In the genomic region with DNA sequence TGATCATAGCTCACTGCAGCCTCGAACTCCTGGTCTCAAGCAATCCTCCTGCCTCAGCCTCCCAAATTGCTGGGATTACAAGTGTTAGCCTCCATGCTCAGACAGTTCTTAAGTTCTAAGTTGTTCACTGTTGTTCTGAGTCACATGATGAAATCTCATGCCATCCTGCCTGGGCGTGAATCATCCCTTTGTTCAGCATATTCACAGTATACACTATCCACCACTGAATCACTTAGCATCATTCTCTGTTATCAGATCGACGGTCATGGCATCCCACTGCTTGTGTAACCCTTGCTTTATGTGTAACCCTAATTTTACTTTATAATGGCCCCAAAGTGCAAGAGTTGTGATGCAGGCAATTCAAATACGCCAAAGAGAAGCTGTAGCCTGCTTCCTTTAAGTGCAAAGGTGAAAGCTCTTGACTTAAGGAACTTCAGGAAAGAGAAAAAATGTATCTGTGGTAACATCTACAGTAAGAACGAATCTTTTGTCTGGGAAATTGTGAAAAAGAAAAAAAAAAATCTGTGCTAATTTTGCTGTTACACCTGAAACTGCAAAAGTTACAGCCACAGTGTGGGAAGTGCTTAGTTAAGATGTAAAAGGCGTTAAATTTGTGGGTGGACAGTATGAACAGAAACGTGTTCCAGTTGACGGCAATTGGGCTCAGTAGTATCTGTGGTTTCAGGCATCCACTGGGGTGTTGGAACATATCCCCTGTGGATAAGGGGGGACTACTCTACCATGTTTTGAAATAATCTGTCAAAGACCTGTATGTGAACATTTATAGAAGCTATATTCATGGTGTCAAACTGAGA, we compare ENCODE assay signal across 11 cellular contexts.
DNase-seq lines count a peak whose midpoint lies in the region; ATAC-seq, FAIRE-seq and TF ChIP-seq lines count a peak whose summit lies in the region.
"Had no signal": no experiment of that assay in that cellular context is flagged by ENCODE, and none has a peak within 500 bp of the region (broad histone marks: within the 10 kb centered on the region; RNA-seq: fewer than 3 reads in every experiment).

No MANE protein-coding gene starts in this region.

- no peak overlapping the region for H3K4me3 Mint-ChIP-seq in activated CD4-positive, alpha-beta memory T cell treated with anti-CD3 and anti-CD28 coated beads for 36 hours
- no peak overlapping the region for H3K4me3 Mint-ChIP-seq in activated CD4-positive, alpha-beta memory T cell treated with anti-CD3 and anti-CD28 coated beads, Interleukin-2, amount 10 ng/mL, durations not matched to agents 7 days and 5 days
- H3K4me3 Mint-ChIP-seq in neural progenitor cell = no peak overlapping the region
- H3K4me3 Mint-ChIP-seq in WTC11 = no peak overlapping the region

- peaks cover 9% of the 10 kb centered on the region for H3K4me1 Mint-ChIP-seq in activated CD4-positive, alpha-beta memory T cell treated with anti-CD3 and anti-CD28 coated beads for 36 hours (ENCODE audit: low read depth)
- H3K4me1 Mint-ChIP-seq in activated CD4-positive, alpha-beta memory T cell treated with anti-CD3 and anti-CD28 coated beads, Interleukin-2, amount 10 ng/mL, durations not matched to agents 7 days and 5 days = peaks cover 8% of the 10 kb centered on the region
- H3K4me1 Mint-ChIP-seq in neural progenitor cell (peaks cover 10% of the 10 kb centered on the region), WTC11 (no peaks in the 10 kb centered on the region)

- CTCF ChIA-PET in activated CD4-positive, alpha-beta memory T cell treated with anti-CD3 and anti-CD28 coated beads for 36 hours (lab: Charles Lee) = interaction anchor here (1.4 kb wide), 1 partner anchor 221 kb away, joined by 4 read pairs; no protein-coding TSS in a partner anchor
- CTCF ChIA-PET in activated CD4-positive, alpha-beta memory T cell treated with anti-CD3 and anti-CD28 coated beads, Interleukin-2, amount 10 ng/mL, durations not matched to agents 7 days and 5 days (lab: Charles Lee) = interaction anchor here (1.2 kb wide), 1 partner anchor 52 kb away, joined by 4 read pairs; no protein-coding TSS in a partner anchor
- CTCF ChIA-PET in WTC11 (lab: Charles Lee) = interaction anchor here (1.5 kb wide), 2 partner anchors 20 to 166 kb away, joined by 4 to 6 read pairs; no protein-coding TSS in a partner anchor

- no peak overlapping the region for H3K4me2 ChIP-seq in neural progenitor cell
- H3K4me2 ChIP-seq: hepatocyte had no signal

- H3K9ac ChIP-seq in neural progenitor cell = no peak overlapping the region

- no peak for TF ChIP-seq POLR2A in NB4 (IDR thresholded peaks at IDR 0.05; ENCODE audit: extremely low read depth, insufficient read length)

- no peak overlapping the region for H2AFZ ChIP-seq in neural progenitor cell (replicated peaks)
- H2AFZ ChIP-seq: hepatocyte had no signal

- H3K4me3 ChIP-seq in NB4 (ENCODE audit: low read depth, low read length) = no peak overlapping the region
- H3K4me3 ChIP-seq in bronchial epithelial cell (ENCODE audit: low read depth, low read length) = no peak overlapping the region
- H3K4me3 ChIP-seq in neural progenitor cell = no peak overlapping the region
- H3K4me3 ChIP-seq: hepatocyte had no signal

- intact Hi-C loops in activated CD4-positive, alpha-beta memory T cell treated with anti-CD3 and anti-CD28 coated beads for 36 hours (cut with micrococcal nuclease) = no loop called here

- H4K20me1 ChIP-seq in neural progenitor cell (ENCODE audit: low read depth) = no peaks in the 10 kb centered on the region

- no peaks in the 10 kb centered on the region for H3K9me3 Mint-ChIP-seq in activated CD4-positive, alpha-beta memory T cell treated with anti-CD3 and anti-CD28 coated beads for 36 hours
- no peaks in the 10 kb centered on the region for H3K9me3 Mint-ChIP-seq in activated CD4-positive, alpha-beta memory T cell treated with anti-CD3 and anti-CD28 coated beads, Interleukin-2, amount 10 ng/mL, durations not matched to agents 7 days and 5 days
- no peaks in the 10 kb centered on the region for H3K9me3 Mint-ChIP-seq in neural progenitor cell
- no peaks in the 10 kb centered on the region for H3K9me3 Mint-ChIP-seq in WTC11

- no peak for ATAC-seq in WTC11

- H3K27ac Mint-ChIP-seq in activated CD4-positive, alpha-beta memory T cell treated with anti-CD3 and anti-CD28 coated beads for 36 hours = peak overlapping the region; percentile 30
- no peak overlapping the region for H3K27ac Mint-ChIP-seq in activated CD4-positive, alpha-beta memory T cell treated with anti-CD3 and anti-CD28 coated beads, Interleukin-2, amount 10 ng/mL, durations not matched to agents 7 days and 5 days
- H3K27ac Mint-ChIP-seq in neural progenitor cell (peak overlapping the region; percentile 74), WTC11 (no peak overlapping the region; the same call in 1 of the 2 replicates)

- TF ChIP-seq CTCF in NB4 (IDR thresholded peaks at IDR 0.05; ENCODE audit: low read depth, low read length) = no peak
- TF ChIP-seq CTCF in bronchial epithelial cell (IDR thresholded peaks at IDR 0.05; ENCODE audit: insufficient read depth, low read length, severe bottlenecking) = no peak
- TF ChIP-seq CTCF in neural progenitor cell (IDR thresholded peaks at IDR 0.05) = no peak
- TF ChIP-seq CTCF in WTC11 (IDR thresholded peaks at IDR 0.05) = no peak

- POLR2A ChIA-PET in activated CD4-positive, alpha-beta memory T cell treated with anti-CD3 and anti-CD28 coated beads for 36 hours (lab: Charles Lee) = interaction anchor here (1.1 kb wide), 1 partner anchor 9 kb away, joined by 5 read pairs; no protein-coding TSS in a partner anchor
- POLR2A ChIA-PET in activated CD4-positive, alpha-beta memory T cell treated with anti-CD3 and anti-CD28 coated beads, Interleukin-2, amount 10 ng/mL, durations not matched to agents 7 days and 5 days (lab: Charles Lee) = no interaction called here
- POLR2A ChIA-PET in WTC11 (lab: Charles Lee) = no interaction called here

- peak; percentile 55 for DNase-seq in activated CD4-positive, alpha-beta memory T cell treated with anti-CD3 and anti-CD28 coated beads for 36 hours
- no peak for DNase-seq in activated CD4-positive, alpha-beta memory T cell treated with anti-CD3 and anti-CD28 coated beads, Interleukin-2, amount 10 ng/mL, durations not matched to agents 7 days and 5 days
- DNase-seq in NB4 (ENCODE audit: low read depth) (peak; percentile 32), bronchial epithelial cell (ENCODE audit: low read depth) (peak; percentile 95), neural progenitor cell (ENCODE audit: low spot score) (no peak), WTC11 (ENCODE audit: low spot score) (no peak), DMS153 treated with DMSO at 0.1 percent for 48 hours (lab: John Stamatoyannopoulos, UW; ENCODE audit: unreplicated experiment) (no peak), NCI-H128 (lab: John Stamatoyannopoulos, UW; ENCODE audit: unreplicated experiment) (no peak)
- DNase-seq: NCI-H748 treated with DMSO at 0.1 percent for 48 hours had no signal

- peak; percentile 28 for FAIRE-seq in bronchial epithelial cell (lab: Jason Lieb, UNC)

- no peaks in the 10 kb centered on the region for H3F3A ChIP-seq in neural progenitor cell (ENCODE audit: low read depth)

- no peaks in the 10 kb centered on the region for H3K36me3 Mint-ChIP-seq in activated CD4-positive, alpha-beta memory T cell treated with anti-CD3 and anti-CD28 coated beads for 36 hours
- no peaks in the 10 kb centered on the region for H3K36me3 Mint-ChIP-seq in activated CD4-positive, alpha-beta memory T cell treated with anti-CD3 and anti-CD28 coated beads, Interleukin-2, amount 10 ng/mL, durations not matched to agents 7 days and 5 days (ENCODE audit: low read depth)
- H3K36me3 Mint-ChIP-seq in neural progenitor cell (peaks cover 4% of the 10 kb centered on the region), WTC11 (no peaks in the 10 kb centered on the region)

- H3K27ac ChIP-seq in neural progenitor cell = no peak overlapping the region
- H3K27ac ChIP-seq: hepatocyte, VCaP had no signal

- H3K79me2 ChIP-seq in neural progenitor cell (ENCODE audit: low read depth) = no peaks in the 10 kb centered on the region
- H3K79me2 ChIP-seq: hepatocyte had no signal

- H3K27me3 ChIP-seq in bronchial epithelial cell (ENCODE audit: control insufficient read depth, insufficient read depth, low read length) (no peaks in the 10 kb centered on the region), neural progenitor cell (no peaks in the 10 kb centered on the region)
- H3K27me3 ChIP-seq: hepatocyte had no signal

- H3K27me3 Mint-ChIP-seq in activated CD4-positive, alpha-beta memory T cell treated with anti-CD3 and anti-CD28 coated beads for 36 hours = peaks cover 6% of the 10 kb centered on the region
- H3K27me3 Mint-ChIP-seq in activated CD4-positive, alpha-beta memory T cell treated with anti-CD3 and anti-CD28 coated beads, Interleukin-2, amount 10 ng/mL, durations not matched to agents 7 days and 5 days = peaks cover 7% of the 10 kb centered on the region
- H3K27me3 Mint-ChIP-seq in neural progenitor cell (ENCODE audit: insufficient read depth, low read depth) (no peaks in the 10 kb centered on the region), WTC11 (ENCODE audit: low read depth) (no peaks in the 10 kb centered on the region)

- no peaks in the 10 kb centered on the region for H3K4me1 ChIP-seq in neural progenitor cell

- H3K36me3 ChIP-seq in bronchial epithelial cell (ENCODE audit: control insufficient read depth, insufficient read depth, low read length) (no peaks in the 10 kb centered on the region), neural progenitor cell (no peaks in the 10 kb centered on the region)

- no peaks in the 10 kb centered on the region for H3K9me3 ChIP-seq in neural progenitor cell (ENCODE audit: low read depth)

Comparison
In these comparisons a context has a peak if more than half of its experiments do, and no peak if none do; other contexts are left out.
1. DNase-seq: peak in activated CD4-positive, alpha-beta memory T cell treated with anti-CD3 and anti-CD28 coated beads for 36 hours (single experiment), NB4 (single experiment) and bronchial epithelial cell (single experiment); none in activated CD4-positive, alpha-beta memory T cell treated with anti-CD3 and anti-CD28 coated beads, Interleukin-2, amount 10 ng/mL, durations not matched to agents 7 days and 5 days (single experiment), neural progenitor cell (single experiment), WTC11 (single experiment), DMS153 treated with DMSO at 0.1 percent for 48 hours (single experiment) and NCI-H128 (single experiment).
2. H3K27ac Mint-ChIP-seq: peak in activated CD4-positive, alpha-beta memory T cell treated with anti-CD3 and anti-CD28 coated beads for 36 hours (single experiment) and neural progenitor cell (single experiment); none in activated CD4-positive, alpha-beta memory T cell treated with anti-CD3 and anti-CD28 coated beads, Interleukin-2, amount 10 ng/mL, durations not matched to agents 7 days and 5 days (single experiment) and WTC11 (single experiment).